12 cellular contexts compared by ENCODE assay signal in the genomic region with DNA sequence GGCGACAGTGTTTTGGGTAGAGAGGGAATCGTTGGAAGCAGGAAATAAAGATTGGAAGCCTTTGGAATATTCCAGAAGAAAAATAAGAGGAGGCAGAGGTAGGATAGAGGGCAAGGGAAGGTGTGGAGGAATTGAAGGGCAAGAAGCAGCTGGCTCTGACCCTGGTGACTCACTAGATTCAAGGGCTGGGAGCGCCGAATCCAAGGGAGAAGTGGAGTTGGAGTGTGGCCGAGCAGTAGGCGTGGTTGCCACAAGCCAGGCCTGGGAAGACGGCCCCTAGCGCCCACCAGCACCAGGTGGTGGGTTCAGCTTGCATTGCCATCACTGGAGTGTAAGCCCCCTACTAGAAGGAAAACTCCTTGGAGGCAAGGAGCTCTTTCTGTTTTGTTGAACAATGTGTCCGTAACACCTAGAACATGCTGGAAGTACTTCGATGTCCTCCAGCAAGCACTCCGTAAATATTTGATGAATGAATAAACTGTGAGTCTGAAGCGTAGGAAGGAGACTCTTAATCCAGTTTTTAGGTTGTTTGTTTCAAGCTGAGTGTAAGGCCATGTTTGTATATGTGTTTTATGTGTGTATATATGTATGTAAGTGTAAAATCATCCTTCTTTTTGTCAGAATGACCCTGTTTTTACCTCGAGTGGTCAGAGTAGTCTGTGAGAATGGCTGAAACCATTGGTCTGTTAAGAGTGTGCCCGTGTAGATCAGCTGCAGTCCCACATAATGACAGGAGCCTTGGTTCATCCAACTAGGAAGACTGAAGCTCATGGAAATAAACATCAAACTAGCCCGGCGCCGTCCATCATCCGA.
DNase-seq lines count a peak whose midpoint lies in the region; ATAC-seq, FAIRE-seq and TF ChIP-seq lines count a peak whose summit lies in the region.
"Had no signal": no experiment of that assay in that cellular context is flagged by ENCODE, and none has a peak within 500 bp of the region (broad histone marks: within the 10 kb centered on the region; RNA-seq: fewer than 3 reads in every experiment).

No MANE protein-coding gene starts in this region.

- H2AK5ac ChIP-seq in IMR-90 (ENCODE audit: low read depth, low read length) = peak overlapping the region; percentile 86

- CTCF ChIA-PET in A549 (lab: Yijun Ruan, JAX) (interaction anchor here (1.0 to 1.9 kb wide), 6 partner anchors 9 to 182 kb away, joined by 3 to 7 read pairs (median 4); no protein-coding TSS in a partner anchor), IMR-90 (lab: Yijun Ruan, JAX) (interaction anchor here (0.5 to 0.8 kb wide), 4 partner anchors 21 to 486 kb away, joined by 3 read pairs; no protein-coding TSS in a partner anchor)

- peak overlapping the region; percentile 91 to 92 for H3K27ac ChIP-seq in A549
- peak overlapping the region; percentile 69 for H3K27ac ChIP-seq in IMR-90 (ENCODE audit: insufficient read depth, low read length)
- no peak overlapping the region for H3K27ac ChIP-seq in neural progenitor cell

- no peak for TF ChIP-seq EP300 in A549 (IDR thresholded peaks at IDR 0.05)

- H3K4me3 Mint-ChIP-seq in effector memory CD8-positive, alpha-beta T cell = no peak overlapping the region
- no peak overlapping the region for H3K4me3 Mint-ChIP-seq in naive thymus-derived CD8-positive, alpha-beta T cell
- H3K4me3 Mint-ChIP-seq in neural progenitor cell = no peak overlapping the region
- H3K4me3 Mint-ChIP-seq: T-helper 2 cell treated with Interferon-gamma antibody and Interleukin-4, amounts not matched to agents 5 μg/mL and 100 μg/mL, for 36 hours had no signal

- H3K36me3 ChIP-seq in IMR-90 (ENCODE audit: control insufficient read depth, insufficient read depth, low read length) = 0 out of 2 replicates have a peak, but pooled peaks cover 2% of the 10 kb centered on the region
- H3K36me3 ChIP-seq in neural progenitor cell = no peaks in the 10 kb centered on the region

- TF ChIP-seq RAD21 in A549 (conservative IDR thresholded peaks at IDR 0.05 in 1 of 2, IDR thresholded peaks at IDR 0.05 in 1 of 2) = no peak
- no peak for TF ChIP-seq RAD21 in IMR-90 (IDR thresholded peaks at IDR 0.05; ENCODE audit: low read length)

- peak overlapping the region; percentile 3 to 68 for H3K27ac Mint-ChIP-seq in effector memory CD8-positive, alpha-beta T cell
- peak overlapping the region in 5 of 10 donors; percentile 4 to 50 (median 37) for H3K27ac Mint-ChIP-seq in naive thymus-derived CD8-positive, alpha-beta T cell
- no peak overlapping the region for H3K27ac Mint-ChIP-seq in neural progenitor cell
- H3K27ac Mint-ChIP-seq: T-helper 2 cell treated with Interferon-gamma antibody and Interleukin-4, amounts not matched to agents 5 μg/mL and 100 μg/mL, for 36 hours had no signal

- peak overlapping the region; percentile 66 for H2BK5ac ChIP-seq in IMR-90 (ENCODE audit: low read depth, low read length, poor library complexity, severe bottlenecking)

- H4K20me1 ChIP-seq in IMR-90 (ENCODE audit: insufficient read depth, low read length) = peaks cover 57% of the 10 kb centered on the region
- peaks cover 64% of the 10 kb centered on the region for H4K20me1 ChIP-seq in neural progenitor cell (ENCODE audit: low read depth)

- peak overlapping the region; percentile 58 for H3K4ac ChIP-seq in IMR-90 (ENCODE audit: low read depth, low read length)

- no peak overlapping the region for H4K5ac ChIP-seq in IMR-90 (ENCODE audit: low read depth, low read length)

- dilution Hi-C loops in IMR-90 (cut with HindIII; ENCODE audit: low sequenced_read_pairs, unreplicated experiment) = no loop called here

- peak overlapping the region; percentile 10; the same call in 1 of the 2 replicates for H3K18ac ChIP-seq in IMR-90 (ENCODE audit: low read depth, low read length)

- peaks cover 26 to 31% of the 10 kb centered on the region in 2 donors for H3K4me1 Mint-ChIP-seq in effector memory CD8-positive, alpha-beta T cell (ENCODE audit: low read depth in 2 of 2)
- peaks cover 15 to 29% (median 25%) of the 10 kb centered on the region in 4 donors for H3K4me1 Mint-ChIP-seq in naive thymus-derived CD8-positive, alpha-beta T cell
- H3K4me1 Mint-ChIP-seq in neural progenitor cell = peaks cover 33% of the 10 kb centered on the region

- TF ChIP-seq CTCF in A549 (IDR thresholded peaks at IDR 0.05) (no peak; the same call in 2 of the 3 replicates), IMR-90 (conservative IDR thresholded peaks at IDR 0.05; ENCODE audit: low read depth, low read length) (no peak), neural progenitor cell (IDR thresholded peaks at IDR 0.05) (no peak)

- H2BK20ac ChIP-seq in IMR-90 (ENCODE audit: low read depth, low read length) = peak overlapping the region; percentile 16; the same call in 1 of the 2 replicates

- no peak overlapping the region for H3K9ac ChIP-seq in IMR-90 (ENCODE audit: low read depth, low read length)
- H3K9ac ChIP-seq in neural progenitor cell = no peak overlapping the region

- H3K14ac ChIP-seq in IMR-90 (replicated peaks; ENCODE audit: low read depth, low read length) = peak overlapping the region; percentile 42; the same call in 1 of the 2 replicates

- peaks cover 84% of the 10 kb centered on the region for H3K4me1 ChIP-seq in A549
- peaks cover 13% of the 10 kb centered on the region for H3K4me1 ChIP-seq in IMR-90 (ENCODE audit: control insufficient read depth, insufficient read depth, low read length)
- H3K4me1 ChIP-seq in neural progenitor cell = peaks cover 9% of the 10 kb centered on the region

- peak overlapping the region; percentile 60; the same call in 1 of the 2 replicates for H3K23ac ChIP-seq in IMR-90 (ENCODE audit: low read depth, low read length)

- intact Hi-C loops in IMR-90 (cut with micrococcal nuclease) = loop anchor here (10.0 kb wide), 2 partner anchors 139 to 179 kb away; a partner anchor contains a TSS

- peak; percentile 82 to 86 for ATAC-seq in A549
- peak; percentile 84 for ATAC-seq in IMR-90 (ENCODE audit: low read depth)
- ATAC-seq in effector memory CD8-positive, alpha-beta T cell (replicated peaks) = no peak
- no peak for ATAC-seq in naive thymus-derived CD8-positive, alpha-beta T cell
- no peak for ATAC-seq in HG03342 (IDR thresholded peaks at IDR 0.05; ENCODE audit: unreplicated experiment)

- 0 out of 3 replicates have a peak overlapping the region, but pooled peaks have one; percentile 1 for H2BK15ac ChIP-seq in IMR-90 (ENCODE audit: low read depth, low read length)

- H2AFZ ChIP-seq in IMR-90 (replicated peaks; ENCODE audit: low read length, poor library complexity) = peak overlapping the region; percentile 81
- H2AFZ ChIP-seq in neural progenitor cell (replicated peaks) = no peak overlapping the region

- peak overlapping the region; percentile 33; the same call in 1 of the 2 replicates for H4K91ac ChIP-seq in IMR-90 (ENCODE audit: insufficient read depth, low read depth, low read length)

- H3K36me3 Mint-ChIP-seq in effector memory CD8-positive, alpha-beta T cell (ENCODE audit: insufficient read depth) = no peaks in the 10 kb centered on the region
- H3K36me3 Mint-ChIP-seq in naive thymus-derived CD8-positive, alpha-beta T cell = peaks cover 0 to 19% (median 3%) of the 10 kb centered on the region in 3 donors
- H3K36me3 Mint-ChIP-seq in neural progenitor cell = peaks cover 17% of the 10 kb centered on the region

- H3K79me2 ChIP-seq in neural progenitor cell (ENCODE audit: low read depth) = peaks cover 19% of the 10 kb centered on the region

- H3K9me1 ChIP-seq in IMR-90 (ENCODE audit: insufficient read depth, low read length) = peaks cover 35% of the 10 kb centered on the region

- FAIRE-seq in A549 (lab: Jason Lieb, UNC) = no peak
- FAIRE-seq: K562 had no signal

- 26% methylated on average over 18 of the region's 18 CpGs for WGBS in A549 (ENCODE audit: missing lambda C conversion rate)
- 60% methylated on average over 2 of the region's 18 CpGs; no CpG with 5 or more reads in 1 of the 2 experiments for WGBS in IMR-90 (ENCODE audit: extremely low coverage in 2 of 2, insufficient read length in 1 of 2), 2 experiments

- H4K8ac ChIP-seq in IMR-90 (ENCODE audit: low read depth in 2 of 2, low read length in 2 of 2) = peak overlapping the region in 1 of 2 experiments; percentile 52; a peak in 1 of 4 replicates

- no peaks in the 10 kb centered on the region for H3K9me3 ChIP-seq in A549
- H3K9me3 ChIP-seq in IMR-90 (ENCODE audit: control insufficient read depth, insufficient read depth, low read length) = no peaks in the 10 kb centered on the region
- H3K9me3 ChIP-seq in neural progenitor cell (ENCODE audit: low read depth) = no peaks in the 10 kb centered on the region

- H3K27me3 Mint-ChIP-seq in effector memory CD8-positive, alpha-beta T cell = no peaks in the 10 kb centered on the region
- H3K27me3 Mint-ChIP-seq in naive thymus-derived CD8-positive, alpha-beta T cell = no peaks in the 10 kb centered on the region
- H3K27me3 Mint-ChIP-seq in neural progenitor cell (ENCODE audit: insufficient read depth, low read depth) = peaks cover 5% of the 10 kb centered on the region

- peak overlapping the region; percentile 80 for H3K4me2 ChIP-seq in A549
- peak overlapping the region; percentile 89 for H3K4me2 ChIP-seq in IMR-90 (ENCODE audit: low read depth, low read length)
- H3K4me2 ChIP-seq in neural progenitor cell = no peak overlapping the region

- no peaks in the 10 kb centered on the region for H3F3A ChIP-seq in neural progenitor cell (ENCODE audit: low read depth)

- peak overlapping the region; percentile 6; the same call in 1 of the 3 replicates for H3K4me3 ChIP-seq in A549
- peak overlapping the region; percentile 11; the same call in 1 of the 2 replicates for H3K4me3 ChIP-seq in IMR-90 (ENCODE audit: insufficient read depth, low read depth, low read length)
- no peak overlapping the region for H3K4me3 ChIP-seq in neural progenitor cell
- H3K4me3 ChIP-seq: K562 had no signal

- H3K56ac ChIP-seq in IMR-90 (ENCODE audit: extremely low read depth, insufficient read depth, low read length) = peak overlapping the region; percentile 29; the same call in 1 of the 2 replicates

- POLR2A ChIA-PET in A549 (lab: Yijun Ruan, JAX) (interaction anchor here (1.4 kb wide), 1 partner anchor 178 kb away, joined by 6 read pairs; no protein-coding TSS in a partner anchor), IMR-90 (lab: Charles Lee; ENCODE audit: unreplicated experiment) (no interaction called here)
- POLR2A ChIA-PET in naive thymus-derived CD8-positive, alpha-beta T cell (lab: Charles Lee) = no interaction called here

- peak overlapping the region; percentile 83 for H2BK120ac ChIP-seq in IMR-90 (ENCODE audit: low read depth, low read length)

- peak overlapping the region; percentile 84 for H2AK9ac ChIP-seq in IMR-90 (replicated peaks; ENCODE audit: low read depth, low read length, poor library complexity)

- H3K9me3 Mint-ChIP-seq in effector memory CD8-positive, alpha-beta T cell = no peaks in the 10 kb centered on the region
- no peaks in the 10 kb centered on the region for H3K9me3 Mint-ChIP-seq in naive thymus-derived CD8-positive, alpha-beta T cell
- H3K9me3 Mint-ChIP-seq in neural progenitor cell = no peaks in the 10 kb centered on the region
- H3K9me3 Mint-ChIP-seq: T-helper 2 cell treated with Interferon-gamma antibody and Interleukin-4, amounts not matched to agents 5 μg/mL and 100 μg/mL, for 36 hours had no signal

- H3K27me3 ChIP-seq in IMR-90 (ENCODE audit: control insufficient read depth, insufficient read depth, low read length) = no peaks in the 10 kb centered on the region
- no peaks in the 10 kb centered on the region for H3K27me3 ChIP-seq in neural progenitor cell

- TF ChIP-seq POLR2A in A549 (IDR thresholded peaks at IDR 0.05; ENCODE audit: low read length) = no peak
- no peak for TF ChIP-seq POLR2A in IMR-90 (IDR thresholded peaks at IDR 0.05; ENCODE audit: low read depth, low read length)

- DNase-seq in A549 (ENCODE audit: low read depth in 1 of 2, low spot score in 1 of 2) = peak; percentile 79 to 84
- DNase-seq in IMR-90 = peak; percentile 82
- DNase-seq in effector memory CD8-positive, alpha-beta T cell = no peak
- DNase-seq in mucosa of gallbladder (ENCODE audit: low spot score) = peak; percentile 82
- DNase-seq in naive thymus-derived CD8-positive, alpha-beta T cell = no peak
- no peak for DNase-seq in neural progenitor cell (ENCODE audit: low spot score)
- DNase-seq in iPS-NIHi11 (ENCODE audit: low spot score) = no peak
- DNase-seq: NCI-H2107, retina had no signal

- H3K79me1 ChIP-seq in IMR-90 (ENCODE audit: low read depth in 1 of 2, low read length in 2 of 2) = peaks cover 24 to 69% of the 10 kb centered on the region in 2 experiments

- no TSS peak for BruUV-seq in IMR-90 (replicated peaks; lab: Mats Ljungman, UMichigan)

- in situ Hi-C loops in IMR-90 (cut with MboI; ENCODE audit: low sequenced_read_pairs) = no loop called here

Comparison
In these comparisons a context has a peak if more than half of its experiments do, and no peak if none do; other contexts are left out.
1. ATAC-seq: peak in A549 (2 of 2) and IMR-90 (single experiment); none in effector memory CD8-positive, alpha-beta T cell (single experiment), naive thymus-derived CD8-positive, alpha-beta T cell (0 of 2) and HG03342 (single experiment).
2. DNase-seq: peak in A549 (2 of 2), IMR-90 (single experiment) and mucosa of gallbladder (single experiment); none in effector memory CD8-positive, alpha-beta T cell (0 of 3), naive thymus-derived CD8-positive, alpha-beta T cell (0 of 10), neural progenitor cell (single experiment) and iPS-NIHi11 (single experiment).